In genomic region chr10:112184052-112184371, GRCh38 we compare ENCODE assay signal across 8 cellular contexts. TPM values are rescaled to one million over a fixed set of nuclear protein-coding genes. Genes with fewer than 3 reads are reported as not detected.
DNase-seq lines count a peak whose midpoint lies in the region; ATAC-seq and TF ChIP-seq lines count a peak whose summit lies in the region.

No MANE protein-coding gene starts in this region.

- TSS peak; percentile 93 for BruUV-seq in MCF 10A (replicated peaks; lab: Mats Ljungman, UMichigan)

- peak overlapping the region; percentile 94 for H3K27ac Mint-ChIP-seq in MCF 10A (ENCODE audit: low read depth, unreplicated experiment)
- H3K27ac Mint-ChIP-seq in mesothelial cell of epicardium = peak overlapping the region; percentile 94

- H3K4me3 Mint-ChIP-seq in MCF 10A (ENCODE audit: unreplicated experiment) (peak overlapping the region; percentile 98), mesothelial cell of epicardium (peak overlapping the region; percentile 80)

- H3K9me3 Mint-ChIP-seq in MCF 10A (ENCODE audit: unreplicated experiment) (peaks cover 11% of the 10 kb centered on the region), mesothelial cell of epicardium (peaks cover 20% of the 10 kb centered on the region)

- H3K36me3 Mint-ChIP-seq in MCF 10A (ENCODE audit: insufficient read depth, unreplicated experiment) (peaks cover 17% of the 10 kb centered on the region), mesothelial cell of epicardium (peaks cover 3% of the 10 kb centered on the region)

- H3K9me3 ChIP-seq in right atrium auricular region = no peaks in the 10 kb centered on the region

- ATAC-seq in Right ventricle myocardium inferior = no peak
- ATAC-seq in GM19467 (IDR thresholded peaks at IDR 0.05; ENCODE audit: unreplicated experiment) = no peak

- no peak for DNase-seq in right atrium auricular region (ENCODE audit: low spot score)
- no peak for DNase-seq in Right ventricle myocardium inferior (ENCODE audit: missing footprints)
- no peak for DNase-seq in MCF 10A (ENCODE audit: unreplicated experiment)
- DNase-seq in mesothelial cell of epicardium (ENCODE audit: low spot score in 2 of 2, unreplicated experiment in 2 of 2) = no peak
- no peak for DNase-seq in AG08396 (ENCODE audit: low spot score)
- no peak for DNase-seq in RKO (ENCODE audit: low spot score)
- DNase-seq in ACHN = no peak

- H3K4me1 ChIP-seq in right atrium auricular region = peaks cover 0 to 13% of the 10 kb centered on the region in 2 donors

- POLR2A ChIA-PET in MCF 10A (lab: Yijun Ruan, JAX) = interaction anchor here (0.6 to 4.1 kb wide), 22 partner anchors 10 to 1266 kb away, joined by 3 to 38 read pairs (median 4); partner anchors contain the start of gene ZDHHC6

- no peak for TF ChIP-seq CTCF in right atrium auricular region (IDR thresholded peaks at IDR 0.05)
- TF ChIP-seq CTCF in MCF 10A (IDR thresholded peaks at IDR 0.05; ENCODE audit: unreplicated experiment) = no peak
- no peak for TF ChIP-seq CTCF in mesothelial cell of epicardium (IDR thresholded peaks at IDR 0.05; ENCODE audit: unreplicated experiment)

- intact Hi-C loops in Right ventricle myocardium inferior (cut with DNase I) (no loop called here), MCF 10A (cut with micrococcal nuclease) (loop anchor here (5.0 kb wide), 1 partner anchor 43 kb away; no protein-coding TSS in a partner anchor)

- H3K4me1 Mint-ChIP-seq in MCF 10A (ENCODE audit: insufficient read depth, unreplicated experiment) = peaks cover 19% of the 10 kb centered on the region
- H3K4me1 Mint-ChIP-seq in mesothelial cell of epicardium = peaks cover 16% of the 10 kb centered on the region

- CTCF ChIA-PET in MCF 10A (lab: Yijun Ruan, JAX) = interaction anchor here (0.7 to 5.5 kb wide), 19 partner anchors 10 to 1660 kb away, joined by 3 to 65 read pairs (median 4); partner anchors contain the start of genes ADRA2A, VTI1A and ZDHHC6

- H3K4me3 ChIP-seq in right atrium auricular region = peak overlapping the region; percentile 73 to 92

- H3K27ac ChIP-seq in right atrium auricular region = peak overlapping the region; percentile 77 to 84

- H3K36me3 ChIP-seq in right atrium auricular region = no peaks in the 10 kb centered on the region

- in situ Hi-C loops in ACHN (cut with HindIII; ENCODE audit: low pct_ligation_motif_present, low pct_unique_long_range_greater_than_20kb, low sequenced_read_pairs) = loop anchor here (25.0 kb wide), 1 partner anchor 128 kb away; no protein-coding TSS in a partner anchor

- H3K27me3 ChIP-seq in right atrium auricular region = no peaks in the 10 kb centered on the region

- H3K27me3 Mint-ChIP-seq in MCF 10A (ENCODE audit: insufficient read depth, unreplicated experiment) (no peaks in the 10 kb centered on the region), mesothelial cell of epicardium (ENCODE audit: low read depth) (peaks cover 7% of the 10 kb centered on the region)

RNA-seq across cellular contexts. Expression of gene GPAM, which starts 0.4 kb away (rescaled TPM):
- total RNA-seq in right atrium auricular region (1 to 10 TPM; 7.8 to 9.3 TPM), Right ventricle myocardium inferior (42.5 TPM), MCF 10A (2022) (19.8 and 20.4 TPM in 2 replicates), mesothelial cell of epicardium (14.4 to 20.0 TPM (median 16.9 TPM) in 3 replicates)
